ENCODE assay signal across 11 cellular contexts in the genomic region with DNA sequence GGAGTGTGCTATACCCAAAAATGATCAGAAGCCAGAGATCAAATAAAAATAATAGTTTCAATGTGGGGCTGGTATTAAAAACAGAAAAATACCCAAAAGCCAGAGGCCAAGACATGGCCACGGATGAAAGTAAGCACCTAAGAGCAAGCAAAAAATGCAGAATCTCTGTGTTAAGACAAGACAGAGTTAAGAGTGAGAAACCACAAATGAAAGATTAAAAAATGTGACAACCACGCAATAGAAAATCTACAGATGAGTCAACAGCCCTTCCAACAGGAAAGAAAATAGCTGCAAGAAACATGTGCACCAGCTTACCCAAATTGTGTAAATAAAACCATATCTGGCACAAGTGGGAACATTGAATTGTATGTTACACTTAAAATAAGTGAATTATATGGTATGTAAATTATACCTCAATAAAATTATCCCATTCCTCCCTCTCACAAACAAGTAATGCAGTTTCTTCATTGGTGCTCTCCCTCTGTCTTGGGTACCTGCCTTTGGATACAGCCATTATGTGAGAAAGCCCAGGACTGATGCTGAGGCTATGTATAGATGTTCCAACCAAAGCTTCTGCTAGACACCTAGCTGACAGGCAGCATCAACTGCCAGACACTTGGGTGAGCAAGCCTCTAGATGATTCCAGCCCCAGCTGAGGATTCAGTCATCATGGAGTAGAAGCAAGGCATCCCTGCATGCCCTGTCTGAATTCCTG. TPM values are rescaled to one million over a fixed set of nuclear protein-coding genes. Genes with fewer than 3 reads are reported as not detected.
A peak's percentile ranks its signal among the peaks of the same experiment; 100 is the strongest.
DNase-seq lines count a peak whose midpoint lies in the region; ATAC-seq and TF ChIP-seq lines count a peak whose summit lies in the region.
"Had no signal": no experiment of that assay in that cellular context is flagged by ENCODE, and none has a peak within 500 bp of the region (broad histone marks: within the 10 kb centered on the region; RNA-seq: fewer than 3 reads in every experiment).

No MANE protein-coding gene starts in this region.

- CTCF ChIA-PET in Calu3 (lab: Charles Lee), result no interaction called here

- no peaks in the 10 kb centered on the region for H3K36me3 Mint-ChIP-seq in central memory CD8-positive, alpha-beta T cell (ENCODE audit: insufficient read depth)
- no peaks in the 10 kb centered on the region for H3K36me3 Mint-ChIP-seq in Calu3 (ENCODE audit: insufficient read depth, unreplicated experiment)

- intact Hi-C loops in Calu3 (cut with micrococcal nuclease; ENCODE audit: unreplicated experiment), result no loop called here

- no peaks in the 10 kb centered on the region for H3K9me3 Mint-ChIP-seq in central memory CD8-positive, alpha-beta T cell
- no peaks in the 10 kb centered on the region for H3K9me3 Mint-ChIP-seq in Calu3 (ENCODE audit: low read depth, unreplicated experiment)
- H3K9me3 Mint-ChIP-seq: activated B cell treated with CpG ODN at 0.5 μM for 24 hours, nephron had no signal

- TF ChIP-seq CTCF in Calu3 (IDR thresholded peaks at IDR 0.05; ENCODE audit: unreplicated experiment), result no peak

- no peak overlapping the region for H3K4me3 Mint-ChIP-seq in central memory CD8-positive, alpha-beta T cell
- H3K4me3 Mint-ChIP-seq in Calu3 (ENCODE audit: low read depth, unreplicated experiment), result no peak overlapping the region
- H3K4me3 Mint-ChIP-seq: activated B cell treated with CpG ODN at 0.5 μM for 24 hours, nephron had no signal

- no peak overlapping the region for H3K27ac Mint-ChIP-seq in central memory CD8-positive, alpha-beta T cell (ENCODE audit: low read depth)
- no peak overlapping the region for H3K27ac Mint-ChIP-seq in Calu3 (ENCODE audit: unreplicated experiment)
- H3K27ac Mint-ChIP-seq: activated B cell treated with CpG ODN at 0.5 μM for 24 hours, nephron had no signal

- H3K4me1 Mint-ChIP-seq in central memory CD8-positive, alpha-beta T cell, result peaks cover 29% of the 10 kb centered on the region
- no peaks in the 10 kb centered on the region for H3K4me1 Mint-ChIP-seq in Calu3 (ENCODE audit: low read depth, unreplicated experiment)
- H3K4me1 Mint-ChIP-seq: nephron had no signal

- no peaks in the 10 kb centered on the region for H3K27me3 Mint-ChIP-seq in central memory CD8-positive, alpha-beta T cell
- no peaks in the 10 kb centered on the region for H3K27me3 Mint-ChIP-seq in Calu3 (ENCODE audit: unreplicated experiment)

- BruUV-seq in Calu3 (replicated peaks; lab: Mats Ljungman, UMichigan), result no TSS peak

- no peak for DNase-seq in central memory CD8-positive, alpha-beta T cell (ENCODE audit: low spot score in 2 of 2)
- DNase-seq in NCI-H2171 treated with DMSO at 0.1 percent for 48 hours (lab: John Stamatoyannopoulos, UW), result no peak
- no peak for DNase-seq in Calu3
- DNase-seq in GOT3 (lab: John Stamatoyannopoulos, UW), result no peak
- DNase-seq: activated B cell treated with CpG ODN at 0.5 μM for 24 hours, erythroblast had no signal

- ATAC-seq in GM18868 (IDR thresholded peaks at IDR 0.05; ENCODE audit: unreplicated experiment), result peak; percentile 67
- ATAC-seq in GM21447 (IDR thresholded peaks at IDR 0.05; ENCODE audit: unreplicated experiment), result peak; percentile 60
- peak; percentile 69 for ATAC-seq in HG03097 (IDR thresholded peaks at IDR 0.05; ENCODE audit: low FRiP score, unreplicated experiment)
- peak; percentile 86 for ATAC-seq in central memory CD8-positive, alpha-beta T cell (replicated peaks; ENCODE audit: extremely low read depth, poor library complexity, severe bottlenecking)
- ATAC-seq: K562 had no signal

RNA-seq across cellular contexts. Expression of gene UFL1, which starts 55.3 kb away (rescaled TPM):
- total RNA-seq in Calu3 (2022), result 16.5 and 19.3 TPM in 2 replicates
